Comparison of ENCODE assay signal across 8 cellular contexts in genomic region chr17:81928497-81929252, GRCh38. TPM values are rescaled to one million over a fixed set of nuclear protein-coding genes. Genes with fewer than 3 reads are reported as not detected.
DNase-seq lines count a peak whose midpoint lies in the region; ATAC-seq, FAIRE-seq and TF ChIP-seq lines count a peak whose summit lies in the region.

No MANE protein-coding gene starts in this region.

- no peaks in the 10 kb centered on the region for H3K9me3 Mint-ChIP-seq in activated naive CD4-positive, alpha-beta T cell treated with anti-CD3 and anti-CD28 coated beads for 36 hours
- no peaks in the 10 kb centered on the region for H3K9me3 Mint-ChIP-seq in activated naive CD4-positive, alpha-beta T cell treated with anti-CD3 and anti-CD28 coated beads, Interleukin-2, amount 50 U/mL, for 72 hours
- H3K9me3 Mint-ChIP-seq in activated T-helper 1 cell treated with anti-CD3 and anti-CD28 coated beads, Interleukin-12 subunit alpha, Interleukin-12 subunit beta, Interleukin-2, Interleukin-4 antibody, amounts not matched to agents 30 ng/mL and 10 ng/mL and 1 ng/mL, durations not matched to agents 14 hours and 24 hours and 36 hours = no peaks in the 10 kb centered on the region

- no peak overlapping the region for H3K27ac Mint-ChIP-seq in activated naive CD4-positive, alpha-beta T cell treated with anti-CD3 and anti-CD28 coated beads for 36 hours
- H3K27ac Mint-ChIP-seq in activated naive CD4-positive, alpha-beta T cell treated with anti-CD3 and anti-CD28 coated beads, Interleukin-2, amount 50 U/mL, for 72 hours = peak overlapping the region in 1 of 2 donors; percentile 48
- H3K27ac Mint-ChIP-seq in activated T-helper 1 cell treated with anti-CD3 and anti-CD28 coated beads, Interleukin-12 subunit alpha, Interleukin-12 subunit beta, Interleukin-2, Interleukin-4 antibody, amounts not matched to agents 30 ng/mL and 10 ng/mL and 1 ng/mL, durations not matched to agents 14 hours and 24 hours and 36 hours = no peak overlapping the region

- peaks cover 33% of the 10 kb centered on the region for H3K79me2 ChIP-seq in keratinocyte (ENCODE audit: control insufficient read depth, insufficient read depth, low read length)

- peak overlapping the region; percentile 70 for H3K4me3 Mint-ChIP-seq in activated naive CD4-positive, alpha-beta T cell treated with anti-CD3 and anti-CD28 coated beads for 36 hours
- H3K4me3 Mint-ChIP-seq in activated T-helper 1 cell treated with anti-CD3 and anti-CD28 coated beads, Interleukin-12 subunit alpha, Interleukin-12 subunit beta, Interleukin-2, Interleukin-4 antibody, amounts not matched to agents 30 ng/mL and 10 ng/mL and 1 ng/mL, durations not matched to agents 14 hours and 24 hours and 36 hours = peak overlapping the region; percentile 72

- peak overlapping the region; percentile 77 for H3K4me2 ChIP-seq in keratinocyte (ENCODE audit: control insufficient read depth, extremely low read depth, insufficient read depth, low read depth, low read length)

- H2AFZ ChIP-seq in keratinocyte (ENCODE audit: control insufficient read depth, low read length) = peak overlapping the region; percentile 24

- DNase-seq in activated naive CD4-positive, alpha-beta T cell treated with anti-CD3 and anti-CD28 coated beads for 36 hours = no peak
- DNase-seq in activated naive CD4-positive, alpha-beta T cell treated with anti-CD3 and anti-CD28 coated beads, Interleukin-2, amount 50 U/mL, for 72 hours (ENCODE audit: low spot score in 2 of 2) = no peak
- DNase-seq in activated T-helper 1 cell treated with anti-CD3 and anti-CD28 coated beads, Interleukin-12 subunit alpha, Interleukin-12 subunit beta, Interleukin-2, Interleukin-4 antibody, amounts not matched to agents 30 ng/mL and 10 ng/mL and 1 ng/mL, durations not matched to agents 14 hours and 24 hours and 36 hours (ENCODE audit: low spot score) = no peak
- DNase-seq in keratinocyte (ENCODE audit: low read depth, low spot score) = no peak
- no peak for DNase-seq in transverse colon
- DNase-seq in NCI-H1930 (lab: John Stamatoyannopoulos, UW) = no peak
- no peak for DNase-seq in globus pallidus (ENCODE audit: low spot score)

- TF ChIP-seq EP300 in transverse colon (IDR thresholded peaks at IDR 0.05; ENCODE audit: low read depth) = no peak

- no peak for TF ChIP-seq POLR2A in transverse colon (IDR thresholded peaks at IDR 0.05)

- dilution Hi-C loops in keratinocyte (cut with MboI; ENCODE audit: extremely low pct_ligation_motif_present, low sequenced_read_pairs) = no loop called here

- H3K36me3 ChIP-seq in keratinocyte (ENCODE audit: control insufficient read depth in 2 of 2, extremely low read depth in 1 of 2, insufficient read depth in 2 of 2, low read length in 2 of 2) (no peaks in the 10 kb centered on the region), transverse colon (no peaks in the 10 kb centered on the region)

- FAIRE-seq in keratinocyte (lab: Jason Lieb, UNC) = no peak

- no peaks in the 10 kb centered on the region for H3K9me1 ChIP-seq in keratinocyte (ENCODE audit: control insufficient read depth, extremely low read depth, insufficient read depth, low read length)

- no peak for ATAC-seq in activated naive CD4-positive, alpha-beta T cell treated with anti-CD3 and anti-CD28 coated beads, Interleukin-2, amount 50 U/mL, for 72 hours
- no peak for ATAC-seq in GM21381 (IDR thresholded peaks at IDR 0.05; ENCODE audit: unreplicated experiment)

- H3K4me1 Mint-ChIP-seq in activated naive CD4-positive, alpha-beta T cell treated with anti-CD3 and anti-CD28 coated beads for 36 hours (ENCODE audit: low read depth) = peaks cover 27% of the 10 kb centered on the region
- peaks cover 15% of the 10 kb centered on the region for H3K4me1 Mint-ChIP-seq in activated T-helper 1 cell treated with anti-CD3 and anti-CD28 coated beads, Interleukin-12 subunit alpha, Interleukin-12 subunit beta, Interleukin-2, Interleukin-4 antibody, amounts not matched to agents 30 ng/mL and 10 ng/mL and 1 ng/mL, durations not matched to agents 14 hours and 24 hours and 36 hours (ENCODE audit: low read depth)

- H3K9me3 ChIP-seq in keratinocyte (ENCODE audit: control insufficient read depth, low read depth, low read length) (no peaks in the 10 kb centered on the region), transverse colon (no peaks in the 10 kb centered on the region)

- H3K4me3 ChIP-seq in keratinocyte (ENCODE audit: control insufficient read depth in 2 of 3, extremely low read depth in 1 of 3, insufficient read depth in 2 of 3, low read depth in 1 of 3, low read length in 3 of 3) (peak overlapping the region; percentile 56 to 84 (median 72)), transverse colon (peak overlapping the region; percentile 14 to 99 (median 72))

- peaks cover 5% of the 10 kb centered on the region for H4K20me1 ChIP-seq in keratinocyte (ENCODE audit: control insufficient read depth, extremely low read depth, insufficient read depth, low read length)

- H3K27ac ChIP-seq in keratinocyte (ENCODE audit: control insufficient read depth, insufficient read depth, low read length) (no peak overlapping the region), transverse colon (peak overlapping the region in 1 of 4 donors; percentile 99)

- no peaks in the 10 kb centered on the region for H3K27me3 ChIP-seq in keratinocyte (ENCODE audit: control insufficient read depth, extremely low read depth, insufficient read depth, low read length)
- H3K27me3 ChIP-seq in transverse colon = peaks cover 17% of the 10 kb centered on the region

- peak overlapping the region; percentile 88 for H3K9ac ChIP-seq in keratinocyte (ENCODE audit: control insufficient read depth, extremely low read depth, insufficient read depth, low read length)

- CTCF ChIA-PET in activated naive CD4-positive, alpha-beta T cell treated with anti-CD3 and anti-CD28 coated beads for 36 hours (lab: Charles Lee) = interaction anchor here (0.6 to 2.6 kb wide), 4 partner anchors 9 to 38 kb away, joined by 3 to 7 read pairs (median 4); partner anchors contain the start of gene SIRT7

- TF ChIP-seq CTCF in keratinocyte (optimal IDR thresholded peaks at IDR 0.05 in 1 of 3, IDR thresholded peaks at IDR 0.05 in 1 of 3, conservative IDR thresholded peaks at IDR 0.05 in 1 of 3; ENCODE audit: extremely low read depth in 1 of 3, insufficient read depth in 2 of 3, low read length in 3 of 3) (no peak), transverse colon (IDR thresholded peaks at IDR 0.05) (no peak)

- WGBS in transverse colon (ENCODE audit: low coverage in 1 of 2), 2 donors = 23% methylated on average over 47 of the region's 47 CpGs; no CpG with 5 or more reads in 1 of the 2 donors

- H3K36me3 Mint-ChIP-seq in activated naive CD4-positive, alpha-beta T cell treated with anti-CD3 and anti-CD28 coated beads for 36 hours (ENCODE audit: low read depth) = peaks cover 8% of the 10 kb centered on the region
- H3K36me3 Mint-ChIP-seq in activated naive CD4-positive, alpha-beta T cell treated with anti-CD3 and anti-CD28 coated beads, Interleukin-2, amount 50 U/mL, for 72 hours = peaks cover 0 to 2% of the 10 kb centered on the region in 2 donors
- H3K36me3 Mint-ChIP-seq in activated T-helper 1 cell treated with anti-CD3 and anti-CD28 coated beads, Interleukin-12 subunit alpha, Interleukin-12 subunit beta, Interleukin-2, Interleukin-4 antibody, amounts not matched to agents 30 ng/mL and 10 ng/mL and 1 ng/mL, durations not matched to agents 14 hours and 24 hours and 36 hours (ENCODE audit: low read depth) = peaks cover 7% of the 10 kb centered on the region

- H3K4me1 ChIP-seq in keratinocyte (ENCODE audit: control insufficient read depth, extremely low read depth, insufficient read depth, low read length) (peaks cover 28% of the 10 kb centered on the region), transverse colon (peaks cover 27 to 50% (median 43%) of the 10 kb centered on the region in 4 donors)

- H3K27me3 Mint-ChIP-seq in activated naive CD4-positive, alpha-beta T cell treated with anti-CD3 and anti-CD28 coated beads for 36 hours (ENCODE audit: low read depth) = peaks cover 5% of the 10 kb centered on the region
- H3K27me3 Mint-ChIP-seq in activated T-helper 1 cell treated with anti-CD3 and anti-CD28 coated beads, Interleukin-12 subunit alpha, Interleukin-12 subunit beta, Interleukin-2, Interleukin-4 antibody, amounts not matched to agents 30 ng/mL and 10 ng/mL and 1 ng/mL, durations not matched to agents 14 hours and 24 hours and 36 hours (ENCODE audit: insufficient read depth) = peaks cover 2% of the 10 kb centered on the region

- intact Hi-C loops in activated naive CD4-positive, alpha-beta T cell treated with anti-CD3 and anti-CD28 coated beads for 36 hours (cut with micrococcal nuclease) = loop anchor here (2.0 kb wide), 1 partner anchor 170 kb away; the partner anchor contains the start of gene FASN
- intact Hi-C loops in activated T-helper 1 cell treated with anti-CD3 and anti-CD28 coated beads, Interleukin-12 subunit alpha, Interleukin-12 subunit beta, Interleukin-2, Interleukin-4 antibody, amounts not matched to agents 30 ng/mL and 10 ng/mL and 1 ng/mL, durations not matched to agents 14 hours and 24 hours and 36 hours (cut with micrococcal nuclease) = loop anchor here (1.0 kb wide), 1 partner anchor 168 kb away; no protein-coding TSS in a partner anchor
- intact Hi-C loops in transverse colon (cut with DNase I; ENCODE audit: low total_unique reads) = no loop called here

- in situ Hi-C loops in transverse colon (cut with MboI; ENCODE audit: low pct_ligation_motif_present in 1 of 4, low pct_unique_long_range_greater_than_20kb in 1 of 4, low sequenced_read_pairs in 3 of 4) = no loop called here

RNA-seq across cellular contexts. Expression of gene MAFG, which starts 1.1 kb away (rescaled TPM):
- total RNA-seq in activated naive CD4-positive, alpha-beta T cell treated with anti-CD3 and anti-CD28 coated beads for 36 hours = 10 to 100 TPM; 13.5 to 14.8 TPM
- 10 to 100 TPM; 19.6 to 35.2 TPM for total RNA-seq in activated naive CD4-positive, alpha-beta T cell treated with anti-CD3 and anti-CD28 coated beads, Interleukin-2, amount 50 U/mL, for 72 hours
- 33.8 and 35.5 TPM in 2 replicates for total RNA-seq in activated T-helper 1 cell treated with anti-CD3 and anti-CD28 coated beads, Interleukin-12 subunit alpha, Interleukin-12 subunit beta, Interleukin-2, Interleukin-4 antibody, amounts not matched to agents 30 ng/mL and 10 ng/mL and 1 ng/mL, durations not matched to agents 14 hours and 24 hours and 36 hours
- 8.3 to 12.1 TPM (median 9.4 TPM) in 3 replicates for polyA plus RNA-seq in keratinocyte
- polyA plus RNA-seq in keratinocyte (2011; ENCODE audit: low read depth) = 13.3 TPM
- 8.2 and 9.7 TPM in 2 replicates for polyA plus RNA-seq in keratinocyte (2011; cell fraction: cytosol; rRNA removed)
- 43.0 and 46.6 TPM in 2 replicates for polyA plus RNA-seq in keratinocyte (2011; cell fraction: nucleus; rRNA removed)
- 10.2 and 21.0 TPM in 2 replicates for polyA plus RNA-seq in keratinocyte (2012; ENCODE audit: low replicate concordance)
- polyA minus RNA-seq in keratinocyte = 6.7 to 18.1 TPM (median 6.7 TPM) in 3 replicates
- 6.5 TPM for polyA minus RNA-seq in keratinocyte (2011; cell fraction: cytosol; rRNA and poly(A)+ RNA removed)
- polyA minus RNA-seq in keratinocyte (2011; cell fraction: nucleus; rRNA and poly(A)+ RNA removed) = 8.4 and 9.5 TPM in 2 replicates
- total RNA-seq in transverse colon = 10 to 100 TPM; 22.4 to 34.4 (median 24.3) TPM

RNA-seq across cellular contexts. Expression of gene PYCR1, which starts 8.4 kb away (rescaled TPM):
- total RNA-seq in activated naive CD4-positive, alpha-beta T cell treated with anti-CD3 and anti-CD28 coated beads for 36 hours = 100 to 1,000 TPM; 121 to 130 TPM
- total RNA-seq in activated naive CD4-positive, alpha-beta T cell treated with anti-CD3 and anti-CD28 coated beads, Interleukin-2, amount 50 U/mL, for 72 hours = 10 to 100 TPM; 30.3 to 75.1 TPM
- total RNA-seq in activated T-helper 1 cell treated with anti-CD3 and anti-CD28 coated beads, Interleukin-12 subunit alpha, Interleukin-12 subunit beta, Interleukin-2, Interleukin-4 antibody, amounts not matched to agents 30 ng/mL and 10 ng/mL and 1 ng/mL, durations not matched to agents 14 hours and 24 hours and 36 hours = 130 and 131 TPM in 2 replicates
- polyA plus RNA-seq in keratinocyte = 22.2 to 27.9 TPM (median 27.9 TPM) in 3 replicates
- 2.4 TPM for polyA plus RNA-seq in keratinocyte (2011; ENCODE audit: low read depth)
- polyA plus RNA-seq in keratinocyte (2011; cell fraction: cytosol; rRNA removed) = 20.0 and 36.4 TPM in 2 replicates
- polyA plus RNA-seq in keratinocyte (2011; cell fraction: nucleus; rRNA removed) = 13.3 and 17.7 TPM in 2 replicates
- 38.8 and 40.1 TPM in 2 replicates for polyA plus RNA-seq in keratinocyte (2012; ENCODE audit: low replicate concordance)
- polyA minus RNA-seq in keratinocyte = 18.5 to 56.9 TPM (median 24.4 TPM) in 3 replicates
- polyA minus RNA-seq in keratinocyte (2011; cell fraction: cytosol; rRNA and poly(A)+ RNA removed) = 44.1 TPM
- polyA minus RNA-seq in keratinocyte (2011; cell fraction: nucleus; rRNA and poly(A)+ RNA removed) = 9.2 and 11.3 TPM in 2 replicates
- total RNA-seq in transverse colon = 100 to 1,000 TPM in 1 of 4 donors, 10 to 100 TPM in 2, not detected in 1; 16.4 to 257 (median 20.5) TPM

RNA-seq across cellular contexts. Expression of gene SIRT7, which starts 10.7 kb away (rescaled TPM):
- 10 to 100 TPM; 18.8 to 22.1 TPM for total RNA-seq in activated naive CD4-positive, alpha-beta T cell treated with anti-CD3 and anti-CD28 coated beads for 36 hours
- total RNA-seq in activated naive CD4-positive, alpha-beta T cell treated with anti-CD3 and anti-CD28 coated beads, Interleukin-2, amount 50 U/mL, for 72 hours = 10 to 100 TPM; 35.7 to 43.7 TPM
- 53.2 and 57.5 TPM in 2 replicates for total RNA-seq in activated T-helper 1 cell treated with anti-CD3 and anti-CD28 coated beads, Interleukin-12 subunit alpha, Interleukin-12 subunit beta, Interleukin-2, Interleukin-4 antibody, amounts not matched to agents 30 ng/mL and 10 ng/mL and 1 ng/mL, durations not matched to agents 14 hours and 24 hours and 36 hours
- polyA plus RNA-seq in keratinocyte = 6.9 to 11.9 TPM (median 7.4 TPM) in 3 replicates
- 18.2 TPM for polyA plus RNA-seq in keratinocyte (2011; ENCODE audit: low read depth)
- polyA plus RNA-seq in keratinocyte (2011; cell fraction: cytosol; rRNA removed) = 4.3 and 10.1 TPM in 2 replicates
- 31.5 and 36.6 TPM in 2 replicates for polyA plus RNA-seq in keratinocyte (2011; cell fraction: nucleus; rRNA removed)
- 16.7 and 29.6 TPM in 2 replicates for polyA plus RNA-seq in keratinocyte (2012; ENCODE audit: low replicate concordance)
- 22.1 to 28.0 TPM (median 25.2 TPM) in 3 replicates for polyA minus RNA-seq in keratinocyte
- polyA minus RNA-seq in keratinocyte (2011; cell fraction: cytosol; rRNA and poly(A)+ RNA removed) = 9.4 TPM
- 20.8 and 28.7 TPM in 2 replicates for polyA minus RNA-seq in keratinocyte (2011; cell fraction: nucleus; rRNA and poly(A)+ RNA removed)
- total RNA-seq in transverse colon = 100 to 1,000 TPM in 2 of 4 donors, 10 to 100 TPM in 2; 76.5 to 315 (median 172) TPM

RNA-seq across cellular contexts. Expression of gene PCYT2, which starts 17.5 kb away (rescaled TPM):
- total RNA-seq in activated naive CD4-positive, alpha-beta T cell treated with anti-CD3 and anti-CD28 coated beads for 36 hours = 10 to 100 TPM; 15.9 to 16.6 TPM
- total RNA-seq in activated naive CD4-positive, alpha-beta T cell treated with anti-CD3 and anti-CD28 coated beads, Interleukin-2, amount 50 U/mL, for 72 hours = 10 to 100 TPM; 16.4 to 20.1 TPM
- 49.5 and 54.5 TPM in 2 replicates for total RNA-seq in activated T-helper 1 cell treated with anti-CD3 and anti-CD28 coated beads, Interleukin-12 subunit alpha, Interleukin-12 subunit beta, Interleukin-2, Interleukin-4 antibody, amounts not matched to agents 30 ng/mL and 10 ng/mL and 1 ng/mL, durations not matched to agents 14 hours and 24 hours and 36 hours
- 38.1 to 47.6 TPM (median 45.8 TPM) in 3 replicates for polyA plus RNA-seq in keratinocyte
- polyA plus RNA-seq in keratinocyte (2011; ENCODE audit: low read depth) = 20.0 TPM
- polyA plus RNA-seq in keratinocyte (2011; cell fraction: cytosol; rRNA removed) = 27.1 and 44.7 TPM in 2 replicates
- polyA plus RNA-seq in keratinocyte (2011; cell fraction: nucleus; rRNA removed) = 47.6 and 52.5 TPM in 2 replicates
- polyA plus RNA-seq in keratinocyte (2012; ENCODE audit: low replicate concordance) = 19.5 and 47.4 TPM in 2 replicates
- 42.2 to 60.4 TPM (median 44.2 TPM) in 3 replicates for polyA minus RNA-seq in keratinocyte
- 34.7 TPM for polyA minus RNA-seq in keratinocyte (2011; cell fraction: cytosol; rRNA and poly(A)+ RNA removed)
- 29.9 and 33.6 TPM in 2 replicates for polyA minus RNA-seq in keratinocyte (2011; cell fraction: nucleus; rRNA and poly(A)+ RNA removed)
- total RNA-seq in transverse colon = 100 to 1,000 TPM in 1 of 4 donors, 10 to 100 TPM in 3; 37.2 to 424 (median 77.1) TPM

RNA-seq across cellular contexts. Expression of gene MYADML2, which starts 18.4 kb away (rescaled TPM):
- not detected for total RNA-seq in activated naive CD4-positive, alpha-beta T cell treated with anti-CD3 and anti-CD28 coated beads for 36 hours
- total RNA-seq in activated naive CD4-positive, alpha-beta T cell treated with anti-CD3 and anti-CD28 coated beads, Interleukin-2, amount 50 U/mL, for 72 hours = not detected
- 0.08 TPM in 1 of 2 replicates, not detected in the other for total RNA-seq in activated T-helper 1 cell treated with anti-CD3 and anti-CD28 coated beads, Interleukin-12 subunit alpha, Interleukin-12 subunit beta, Interleukin-2, Interleukin-4 antibody, amounts not matched to agents 30 ng/mL and 10 ng/mL and 1 ng/mL, durations not matched to agents 14 hours and 24 hours and 36 hours
- polyA plus RNA-seq in keratinocyte = not detected in 3 replicates
- polyA plus RNA-seq in keratinocyte (2011; ENCODE audit: low read depth) = not detected
- not detected in 2 replicates for polyA plus RNA-seq in keratinocyte (2011; cell fraction: cytosol; rRNA removed)
- not detected in 2 replicates for polyA plus RNA-seq in keratinocyte (2011; cell fraction: nucleus; rRNA removed)
- polyA plus RNA-seq in keratinocyte (2012; ENCODE audit: low replicate concordance) = not detected in 2 replicates
- not detected in 3 replicates for polyA minus RNA-seq in keratinocyte
- polyA minus RNA-seq in keratinocyte (2011; cell fraction: cytosol; rRNA and poly(A)+ RNA removed) = not detected
- not detected in 2 replicates for polyA minus RNA-seq in keratinocyte (2011; cell fraction: nucleus; rRNA and poly(A)+ RNA removed)
- not detected for total RNA-seq in transverse colon
